ENCODE assay signal across 1 cellular context in genomic region chr12:28543021-28543890, GRCh38.
TF ChIP-seq lines count a peak whose summit lies in the region.

No MANE protein-coding gene starts in this region.

TF ChIP-seq in HepG2, 621 proteins besides CTCF, POLR2A, EP300 and RAD21 (continued from another document):
- TF ChIP-seq BCLAF1 (IDR thresholded peaks at IDR 0.05) = no peak
- no peak for TF ChIP-seq NRL (CRISPR knock-in tag; IDR thresholded peaks at IDR 0.05; ENCODE audit: borderline replicate concordance)
- no peak for TF ChIP-seq GABPB1 (CRISPR knock-in tag; IDR thresholded peaks at IDR 0.05)
- TF ChIP-seq ZNF710 (CRISPR knock-in tag; IDR thresholded peaks at IDR 0.05; ENCODE audit: borderline replicate concordance) = no peak
- TF ChIP-seq SIX1 (CRISPR knock-in tag; IDR thresholded peaks at IDR 0.05; ENCODE audit: borderline replicate concordance) = no peak
- TF ChIP-seq GATAD1 (CRISPR knock-in tag; IDR thresholded peaks at IDR 0.05) = no peak
- no peak for TF ChIP-seq ZNF775 (CRISPR knock-in tag; IDR thresholded peaks at IDR 0.05; ENCODE audit: borderline replicate concordance)
- TF ChIP-seq RBAK (CRISPR knock-in tag; IDR thresholded peaks at IDR 0.05) = no peak
TF ChIP-seq in HepG2: peak in this region for 0.
